ENCODE assay signal across 25 cellular contexts in genomic region chr5:2158109-2158508, GRCh38.
"Had no signal": no experiment of that assay in that cellular context is flagged by ENCODE, and none has a peak within 500 bp of the region (broad histone marks: within the 10 kb centered on the region; RNA-seq: fewer than 3 reads in every experiment).

No MANE protein-coding gene starts in this region.

- H3K36me3 ChIP-seq: gastroesophageal sphincter, heart right ventricle, lower lobe of right lung, prostate gland, right atrium auricular region, thoracic aorta, tibial nerve, upper lobe of left lung, uterus had no signal

- ATAC-seq: effector memory CD8-positive, alpha-beta T cell; gastroesophageal sphincter; heart right ventricle; left ventricle myocardium superior; lower lobe of right lung; mucosa of descending colon; sciatic nerve; stimulated activated memory B cell treated with anti-CD40 and anti-IgM and Interleukin-4, amounts not matched to agents 10 μg/mL and 1 μg/mL and 100 μg/mL, for 72 hours; stimulated activated naive CD8-positive, alpha-beta T cell treated with anti-CD3 and anti-CD28 coated beads, Interleukin-15, Interleukin-2, amounts not matched to agents 100 U/mL and 50 U/mL, for 24 hours had no signal

- H3K4me3 ChIP-seq: gastroesophageal sphincter, heart right ventricle, lower lobe of right lung, mucosa of descending colon, prostate gland, right atrium auricular region, smooth muscle cell, thoracic aorta, tibial nerve, upper lobe of left lung, uterus had no signal

- DNase-seq: cerebellar nuclear complex; cortex of kidney; effector memory CD8-positive, alpha-beta T cell; foreskin fibroblast; glutamatergic neuron; heart right ventricle; hippocampal formation; kidney glomerular epithelial cell; left ventricle myocardium superior; lower lobe of right lung; mucosa of descending colon; naive B cell; stimulated activated CD4-positive, alpha-beta T cell treated with anti-CD3 and anti-CD28 coated beads, Interleukin-4, amount 100 ng/mL, for 4 hours; stimulated activated naive CD8-positive, alpha-beta T cell treated with anti-CD3 and anti-CD28 coated beads, Interleukin-15, Interleukin-2, amounts not matched to agents 100 U/mL and 50 U/mL, for 24 hours; substantia nigra; upper lobe of left lung; uterus had no signal

- H3K27ac ChIP-seq: gastroesophageal sphincter, heart right ventricle, lower lobe of right lung, prostate gland, right atrium auricular region, thoracic aorta, tibial nerve, upper lobe of left lung, uterus had no signal

- H3K4me1 ChIP-seq: gastroesophageal sphincter, heart right ventricle, lower lobe of right lung, prostate gland, right atrium auricular region, tibial nerve, upper lobe of left lung, uterus had no signal

- H3K4me2 ChIP-seq: smooth muscle cell had no signal

- H3K9me3 ChIP-seq: gastroesophageal sphincter, heart right ventricle, lower lobe of right lung, mucosa of descending colon, prostate gland, right atrium auricular region, thoracic aorta, upper lobe of left lung, uterus had no signal

- H3K27me3 ChIP-seq: gastroesophageal sphincter, right atrium auricular region, tibial nerve, upper lobe of left lung, uterus had no signal
